ENCODE assay signal across 8 cellular contexts in genomic region chr4:54971474-54971950, GRCh38.
DNase-seq lines count a peak whose midpoint lies in the region; ATAC-seq and TF ChIP-seq lines count a peak whose summit lies in the region.

No MANE protein-coding gene starts in this region.

- no peaks in the 10 kb centered on the region for H3K36me3 ChIP-seq in DND-41 (ENCODE audit: insufficient read depth, low read length)
- H3K36me3 ChIP-seq in esophagus squamous epithelium, result no peaks in the 10 kb centered on the region
- H3K36me3 ChIP-seq in neural progenitor cell, result no peaks in the 10 kb centered on the region

- no peak overlapping the region for H3K27ac ChIP-seq in DND-41 (ENCODE audit: low read length)
- H3K27ac ChIP-seq in esophagus squamous epithelium, result no peak overlapping the region
- H3K27ac ChIP-seq in neural progenitor cell, result no peak overlapping the region

- H3K4me1 Mint-ChIP-seq in neural progenitor cell, result no peaks in the 10 kb centered on the region
- H3K4me1 Mint-ChIP-seq in stimulated activated effector memory CD8-positive, alpha-beta T cell treated with anti-CD3 and anti-CD28 coated beads, Interleukin-12 subunit alpha, Interleukin-12 subunit beta, amount 100 ng/mL, for 72 hours, result no peaks in the 10 kb centered on the region

- H3K9me3 ChIP-seq in DND-41 (ENCODE audit: insufficient read depth, low read length, severe bottlenecking) (no peaks in the 10 kb centered on the region), esophagus squamous epithelium (no peaks in the 10 kb centered on the region), neural progenitor cell (ENCODE audit: low read depth) (no peaks in the 10 kb centered on the region)

- H3K4me1 ChIP-seq in DND-41 (ENCODE audit: insufficient read depth, low read length) (no peaks in the 10 kb centered on the region), esophagus squamous epithelium (peaks cover 0 to 5% (median 0%) of the 10 kb centered on the region in 3 donors), neural progenitor cell (no peaks in the 10 kb centered on the region)

- no peak overlapping the region for H3K4me3 Mint-ChIP-seq in neural progenitor cell
- H3K4me3 Mint-ChIP-seq in stimulated activated effector memory CD8-positive, alpha-beta T cell treated with anti-CD3 and anti-CD28 coated beads, Interleukin-12 subunit alpha, Interleukin-12 subunit beta, amount 100 ng/mL, for 72 hours, result no peak overlapping the region

- no peaks in the 10 kb centered on the region for H3F3A ChIP-seq in neural progenitor cell (ENCODE audit: low read depth)

- H3K4me3 ChIP-seq in DND-41 (ENCODE audit: low read depth in 1 of 2, low read length in 2 of 2) (no peak overlapping the region), esophagus squamous epithelium (no peak overlapping the region), neural progenitor cell (no peak overlapping the region)

- no peak overlapping the region for H3K9ac ChIP-seq in DND-41 (ENCODE audit: low read depth, low read length)
- H3K9ac ChIP-seq in neural progenitor cell, result no peak overlapping the region

- no peaks in the 10 kb centered on the region for H3K9me3 Mint-ChIP-seq in neural progenitor cell
- no peaks in the 10 kb centered on the region for H3K9me3 Mint-ChIP-seq in stimulated activated effector memory CD8-positive, alpha-beta T cell treated with anti-CD3 and anti-CD28 coated beads, Interleukin-12 subunit alpha, Interleukin-12 subunit beta, amount 100 ng/mL, for 72 hours

- H3K27me3 Mint-ChIP-seq in neural progenitor cell (ENCODE audit: insufficient read depth, low read depth), result peaks cover 2% of the 10 kb centered on the region

- 3 to 4% methylated on average over 7 of the region's 7 CpGs for WGBS in esophagus squamous epithelium, 2 donors

- no peak overlapping the region for H3K27ac Mint-ChIP-seq in neural progenitor cell
- H3K27ac Mint-ChIP-seq in stimulated activated effector memory CD8-positive, alpha-beta T cell treated with anti-CD3 and anti-CD28 coated beads, Interleukin-12 subunit alpha, Interleukin-12 subunit beta, amount 100 ng/mL, for 72 hours, result no peak overlapping the region

- H3K4me2 ChIP-seq in DND-41 (ENCODE audit: insufficient read depth, low read length), result no peak overlapping the region
- H3K4me2 ChIP-seq in neural progenitor cell, result no peak overlapping the region

- no peak for TF ChIP-seq POLR2A in esophagus squamous epithelium (IDR thresholded peaks at IDR 0.05)

- H4K20me1 ChIP-seq in DND-41 (ENCODE audit: insufficient read depth, low read length) (no peaks in the 10 kb centered on the region), neural progenitor cell (ENCODE audit: low read depth) (no peaks in the 10 kb centered on the region)

- TF ChIP-seq CTCF in DND-41 (IDR thresholded peaks at IDR 0.05; ENCODE audit: borderline replicate concordance, extremely low read depth, low read length, poor library complexity, severe bottlenecking) (peak; percentile 59), esophagus squamous epithelium (IDR thresholded peaks at IDR 0.05) (peak; percentile 51 to 83 (median 66)), neural progenitor cell (IDR thresholded peaks at IDR 0.05) (peak; percentile 81)

- DNase-seq in DND-41 (peak; percentile 7), M059J (ENCODE audit: low read depth) (peak; percentile 47), SHP77 treated with DMSO at 0.1 percent for 48 hours (lab: John Stamatoyannopoulos, UW) (peak; percentile 81), esophagus squamous epithelium (lab: John Stamatoyannopoulos, UW) (no peak), neural progenitor cell (ENCODE audit: low spot score) (peak; percentile 60)
- DNase-seq in stimulated activated effector memory CD8-positive, alpha-beta T cell treated with anti-CD3 and anti-CD28 coated beads, Interleukin-12 subunit alpha, Interleukin-12 subunit beta, amount 100 ng/mL, for 72 hours (ENCODE audit: low spot score in 2 of 2), result no peak
- no peak for DNase-seq in activated CD4-positive, CD25-positive, alpha-beta regulatory T cell treated with anti-CD3 and anti-CD28 coated beads, Interleukin-2, amount 50 U/mL, for 72 hours

- H2AFZ ChIP-seq in DND-41 (ENCODE audit: low read depth, low read length), result no peak overlapping the region
- no peak overlapping the region for H2AFZ ChIP-seq in neural progenitor cell (replicated peaks)

- H3K27me3 ChIP-seq in DND-41 (ENCODE audit: insufficient read depth, low read length, poor library complexity) (no peaks in the 10 kb centered on the region), esophagus squamous epithelium (no peaks in the 10 kb centered on the region), neural progenitor cell (peaks cover 5% of the 10 kb centered on the region)

- no peaks in the 10 kb centered on the region for H3K36me3 Mint-ChIP-seq in neural progenitor cell
- H3K36me3 Mint-ChIP-seq in stimulated activated effector memory CD8-positive, alpha-beta T cell treated with anti-CD3 and anti-CD28 coated beads, Interleukin-12 subunit alpha, Interleukin-12 subunit beta, amount 100 ng/mL, for 72 hours, result no peaks in the 10 kb centered on the region

- H3K79me2 ChIP-seq in DND-41 (ENCODE audit: insufficient read depth, low read length) (no peaks in the 10 kb centered on the region), neural progenitor cell (ENCODE audit: low read depth) (no peaks in the 10 kb centered on the region)

- intact Hi-C loops in esophagus squamous epithelium (cut with DNase I), result no loop called here

- ATAC-seq in DND-41 (ENCODE audit: insufficient read depth, low read depth) (0 out of 3 replicates have a peak, but pooled peaks have one; percentile 50), GM21367 (IDR thresholded peaks at IDR 0.05; ENCODE audit: unreplicated experiment) (peak; percentile 71)
- ATAC-seq in stimulated activated effector memory CD8-positive, alpha-beta T cell treated with anti-CD3 and anti-CD28 coated beads, Interleukin-12 subunit alpha, Interleukin-12 subunit beta, amount 100 ng/mL, for 72 hours, result no peak

Comparison
In these comparisons a context has a peak if more than half of its experiments do, and no peak if none do; other contexts are left out.
1. DNase-seq: peak in DND-41 (single experiment), M059J (single experiment), SHP77 treated with DMSO at 0.1 percent for 48 hours (single experiment) and neural progenitor cell (single experiment); none in esophagus squamous epithelium (single experiment), stimulated activated effector memory CD8-positive, alpha-beta T cell treated with anti-CD3 and anti-CD28 coated beads, Interleukin-12 subunit alpha, Interleukin-12 subunit beta, amount 100 ng/mL, for 72 hours (0 of 2) and activated CD4-positive, CD25-positive, alpha-beta regulatory T cell treated with anti-CD3 and anti-CD28 coated beads, Interleukin-2, amount 50 U/mL, for 72 hours (single experiment).
2. Peak in every context shown above with its lines, with median percentiles within 50 percentile points of each other: CTCF ChIP-seq.